ENCODE assay signal across 11 cellular contexts in genomic region chr13:102374726-102375125, GRCh38. TPM values are rescaled to one million over a fixed set of nuclear protein-coding genes. Genes with fewer than 3 reads are reported as not detected.
"Had no signal": no experiment of that assay in that cellular context is flagged by ENCODE, and none has a peak within 500 bp of the region (broad histone marks: within the 10 kb centered on the region; RNA-seq: fewer than 3 reads in every experiment).

No MANE protein-coding gene starts in this region.

- FAIRE-seq: H1, HTR-8/SVneo had no signal

- H3K4me1 ChIP-seq: HAP-1 had no signal

- H3K4me1 Mint-ChIP-seq: GM23338 had no signal

- H3K4me2 ChIP-seq: GM23338, KMS-11 had no signal

- ATAC-seq: GM23338, HCT116 had no signal

- H3K27ac Mint-ChIP-seq: GM23338, HFFc6 had no signal

- DNase-seq: H7, HFFc6, Karpas-422, KBM-7 had no signal

- H3K27ac ChIP-seq: KMS-11 had no signal

- H3K9me3 Mint-ChIP-seq: GM23338 had no signal

- H3K9me3 ChIP-seq: HAP-1 had no signal

- H3K4me3 ChIP-seq: GM23338, HAP-1 had no signal

- H3K9ac ChIP-seq: KMS-11 had no signal

- H2AFZ ChIP-seq: GM23338 had no signal

- H3K36me3 ChIP-seq: HAP-1 had no signal

- H3K4me3 Mint-ChIP-seq: GM23338, HFFc6 had no signal

RNA-seq across cellular contexts. Expression of gene FGF14, which starts 27.1 kb away (rescaled TPM):
- total RNA-seq: HT-29 had no signal
- polyA plus RNA-seq: GM23338 had no signal
